ENCODE assay signal across 8 cellular contexts in the genomic region with DNA sequence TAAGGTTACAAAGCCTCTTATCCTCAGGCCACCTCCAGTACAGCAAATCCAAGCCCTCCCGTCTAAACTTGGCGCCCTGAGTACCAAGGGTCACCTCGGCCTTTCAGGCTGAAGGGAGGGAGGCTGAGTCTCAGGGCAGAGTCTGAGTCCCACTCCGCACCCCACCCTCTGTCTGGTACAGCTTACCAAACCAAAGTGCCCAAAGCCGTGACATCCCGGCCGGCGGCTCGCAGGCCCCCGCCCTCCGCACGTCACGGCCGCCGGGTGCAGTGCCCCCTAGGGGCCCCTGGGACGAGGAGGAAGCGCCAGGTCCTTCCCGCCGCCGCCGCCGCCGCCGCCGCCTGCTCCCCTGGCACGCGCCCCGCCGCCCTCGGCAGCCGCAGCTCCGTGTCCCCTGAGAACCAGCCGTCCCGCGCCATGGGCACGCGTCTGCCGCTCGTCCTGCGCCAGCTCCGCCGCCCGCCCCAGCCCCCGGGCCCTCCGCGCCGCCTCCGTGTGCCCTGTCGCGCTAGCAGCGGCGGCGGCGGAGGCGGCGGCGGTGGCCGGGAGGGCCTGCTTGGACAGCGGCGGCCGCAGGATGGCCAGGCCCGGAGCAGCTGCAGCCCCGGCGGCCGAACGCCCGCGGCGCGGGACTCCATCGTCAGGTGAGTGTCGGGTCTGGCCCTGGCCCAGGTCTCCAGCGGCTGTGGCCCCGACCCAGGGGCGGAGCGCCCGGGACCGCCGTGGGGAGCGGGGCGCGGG. TPM values are rescaled to one million over a fixed set of nuclear protein-coding genes. Genes with fewer than 3 reads are reported as not detected.
A peak's percentile ranks its signal among the peaks of the same experiment; 100 is the strongest.
DNase-seq lines count a peak whose midpoint lies in the region; ATAC-seq, FAIRE-seq and TF ChIP-seq lines count a peak whose summit lies in the region.

A gene (plus strand): TSS at position 297 of the 741 bp plus-strand sequence. CDS start 121 bp downstream, at position 418.

- H3K9me3 ChIP-seq in HepG2 (ENCODE audit: low read length) = no peaks in the 10 kb centered on the region

- H3K4me3 Mint-ChIP-seq in activated CD4-positive, alpha-beta T cell treated with anti-CD3 and anti-CD28 coated beads, Interleukin-2, amount 10 ng/mL, durations not matched to agents 24 days and 14 days = peak within 1 kb of the TSS; percentile 98
- H3K4me3 Mint-ChIP-seq in dendritic cell treated with granulocyte-macrophage colony-stimulating factor and Interleukin-4, amounts not matched to agents 40 ng/mL and 50 ng/mL, for 4 days = peak within 1 kb of the TSS; percentile 75

- H4K20me1 ChIP-seq in HepG2 (ENCODE audit: insufficient read depth, low read length) = peaks cover 8% of the 10 kb centered on the region; the same call in 1 of the 2 replicates

- H3K4me1 Mint-ChIP-seq in activated CD4-positive, alpha-beta T cell treated with anti-CD3 and anti-CD28 coated beads, Interleukin-2, amount 10 ng/mL, durations not matched to agents 24 days and 14 days = peaks cover 29% of the 10 kb centered on the region
- peaks cover 31% of the 10 kb centered on the region for H3K4me1 Mint-ChIP-seq in dendritic cell treated with granulocyte-macrophage colony-stimulating factor and Interleukin-4, amounts not matched to agents 40 ng/mL and 50 ng/mL, for 4 days (ENCODE audit: low read depth)

- H3K79me2 ChIP-seq in HepG2 (ENCODE audit: insufficient read depth, low read length) = peaks cover 40% of the 10 kb centered on the region

- TF ChIP-seq RAD21 in HepG2 (CRISPR knock-in tag; IDR thresholded peaks at IDR 0.05) = peak; percentile 66

- H3K36me3 Mint-ChIP-seq in activated CD4-positive, alpha-beta T cell treated with anti-CD3 and anti-CD28 coated beads, Interleukin-2, amount 10 ng/mL, durations not matched to agents 24 days and 14 days (ENCODE audit: low read depth) = peaks cover 15% of the 10 kb centered on the region
- H3K36me3 Mint-ChIP-seq in dendritic cell treated with granulocyte-macrophage colony-stimulating factor and Interleukin-4, amounts not matched to agents 40 ng/mL and 50 ng/mL, for 4 days (ENCODE audit: low read depth) = no peaks in the 10 kb centered on the region

- peak; percentile 85 for TF ChIP-seq CTCF in HepG2 (CRISPR knock-in tag; IDR thresholded peaks at IDR 0.05)

- DNase-seq in ACHN = peak; percentile 81
- peak; percentile 85 for DNase-seq in NCI-H226
- DNase-seq in activated CD4-positive, alpha-beta T cell treated with anti-CD3 and anti-CD28 coated beads, Interleukin-2, amount 10 ng/mL, durations not matched to agents 24 days and 14 days = peak; percentile 94
- DNase-seq in HepG2 (ENCODE audit: low spot score) = peak; percentile 73
- DNase-seq in stimulated activated CD4-positive, alpha-beta T cell treated with anti-CD3 and anti-CD28 coated beads, Interleukin-4, amount 100 ng/mL, for 1 hour = peak; percentile 80

- H3K9me3 Mint-ChIP-seq in activated CD4-positive, alpha-beta T cell treated with anti-CD3 and anti-CD28 coated beads, Interleukin-2, amount 10 ng/mL, durations not matched to agents 24 days and 14 days = no peaks in the 10 kb centered on the region
- H3K9me3 Mint-ChIP-seq in dendritic cell treated with granulocyte-macrophage colony-stimulating factor and Interleukin-4, amounts not matched to agents 40 ng/mL and 50 ng/mL, for 4 days = no peaks in the 10 kb centered on the region

- peak within 1 kb of the TSS; percentile 78 for H3K27ac ChIP-seq in HepG2 (ENCODE audit: extremely low read length, insufficient read depth, low read length)

- peak within 1 kb of the TSS; percentile 98 for H3K4me2 ChIP-seq in HepG2 (ENCODE audit: low read depth, low read length)

- no peaks in the 10 kb centered on the region; a peak in 1 of 5 replicates for H3K36me3 ChIP-seq in HepG2 (replicated peaks in 1 of 2; ENCODE audit: control insufficient read depth in 1 of 2, insufficient read depth in 2 of 2, low read length in 2 of 2)

- peak; percentile 48 to 56; a peak in 2 of 4 replicates for TF ChIP-seq POLR2A in HepG2 (IDR thresholded peaks at IDR 0.05; ENCODE audit: insufficient read depth in 1 of 2, low read depth in 2 of 2, low read length in 2 of 2)

- POLR2A ChIA-PET in HepG2 (lab: Yijun Ruan, JAX) = interaction anchor here (0.6 to 2.5 kb wide), 5 partner anchors 9 to 16 kb away, joined by 3 to 24 read pairs (median 4); no protein-coding TSS in a partner anchor

- 2% methylated on average over 7 of the region's 82 CpGs for WGBS in HepG2 (ENCODE audit: low lambda C conversion rate)

- TF ChIP-seq EP300 in HepG2 (IDR thresholded peaks at IDR 0.05; ENCODE audit: low read depth in 2 of 2, low read length in 2 of 2) (peak in 1 of 2 experiments; percentile 61; a peak in 1 of 4 replicates), HepG2 (CRISPR knock-in tag; IDR thresholded peaks at IDR 0.05; ENCODE audit: borderline replicate concordance) (0 out of 2 replicates have a peak, but pooled peaks have one; percentile 9)

- peak; percentile 85 for ATAC-seq in GM18511 (IDR thresholded peaks at IDR 0.05; ENCODE audit: unreplicated experiment)
- peak; percentile 68 for ATAC-seq in HG02981 (IDR thresholded peaks at IDR 0.05; ENCODE audit: unreplicated experiment)
- ATAC-seq in HepG2 = peak; percentile 71

- H3K27ac Mint-ChIP-seq in activated CD4-positive, alpha-beta T cell treated with anti-CD3 and anti-CD28 coated beads, Interleukin-2, amount 10 ng/mL, durations not matched to agents 24 days and 14 days = peak within 1 kb of the TSS; percentile 93
- peak within 1 kb of the TSS; percentile 72 for H3K27ac Mint-ChIP-seq in dendritic cell treated with granulocyte-macrophage colony-stimulating factor and Interleukin-4, amounts not matched to agents 40 ng/mL and 50 ng/mL, for 4 days

- CTCF ChIA-PET in HepG2 (lab: Yijun Ruan, JAX; ENCODE audit: low intra/inter-chr PET ratio, low total read pairs) = no interaction called here

- H3K27me3 Mint-ChIP-seq in activated CD4-positive, alpha-beta T cell treated with anti-CD3 and anti-CD28 coated beads, Interleukin-2, amount 10 ng/mL, durations not matched to agents 24 days and 14 days = peaks cover 10% of the 10 kb centered on the region
- peaks cover 25% of the 10 kb centered on the region for H3K27me3 Mint-ChIP-seq in dendritic cell treated with granulocyte-macrophage colony-stimulating factor and Interleukin-4, amounts not matched to agents 40 ng/mL and 50 ng/mL, for 4 days

- H3K4me1 ChIP-seq in HepG2 (ENCODE audit: insufficient read depth, low read length) = peaks cover 23% of the 10 kb centered on the region

- in situ Hi-C loops in ACHN (cut with HindIII; ENCODE audit: low pct_ligation_motif_present, low pct_unique_long_range_greater_than_20kb, low sequenced_read_pairs) = no loop called here
- in situ Hi-C loops in HepG2 (cut with HindIII; ENCODE audit: extremely low pct_ligation_motif_present, low pct_unique_long_range_greater_than_20kb) = no loop called here

- H3K4me3 ChIP-seq in HepG2 (replicated peaks in 1 of 3; ENCODE audit: insufficient read depth in 1 of 3, low read depth in 2 of 3, low read length in 3 of 3) = peak within 1 kb of the TSS; percentile 72 to 90 (median 87)

- H3K27me3 ChIP-seq in HepG2 (ENCODE audit: control insufficient read depth in 1 of 2, insufficient read depth in 2 of 2, low read length in 2 of 2) = no peaks in the 10 kb centered on the region; a peak in 1 of 5 replicates

- BruUV-seq in HepG2 (replicated peaks; lab: Mats Ljungman, UMichigan) = no TSS peak

- peak within 1 kb of the TSS; percentile 85 for H3K9ac ChIP-seq in HepG2 (ENCODE audit: insufficient read depth, low read depth, low read length)

- intact Hi-C loops in activated CD4-positive, alpha-beta T cell treated with anti-CD3 and anti-CD28 coated beads, Interleukin-2, amount 10 ng/mL, durations not matched to agents 24 days and 14 days (cut with micrococcal nuclease) = loop anchor here (1.0 to 5.0 kb wide), 5 partner anchors 48 to 1118 kb away; a partner anchor contains a TSS
- intact Hi-C loops in dendritic cell treated with granulocyte-macrophage colony-stimulating factor and Interleukin-4, amounts not matched to agents 40 ng/mL and 50 ng/mL, for 4 days (cut with micrococcal nuclease) = no loop called here
- intact Hi-C loops in HepG2 (cut with micrococcal nuclease; ENCODE audit: unreplicated experiment) = loop anchor here (1.0 kb wide), 2 partner anchors 13 to 48 kb away; no protein-coding TSS in a partner anchor

- peak; percentile 40 for FAIRE-seq in HepG2 (lab: Jason Lieb, UNC)

- peak within 1 kb of the TSS; percentile 72 for H2AFZ ChIP-seq in HepG2 (ENCODE audit: low read length)

TF ChIP-seq in HepG2, 621 proteins besides CTCF, POLR2A, EP300 and RAD21 (continues in another document):
- TF ChIP-seq ZNF790 (CRISPR knock-in tag; IDR thresholded peaks at IDR 0.05; ENCODE audit: borderline replicate concordance) (no peak), GATAD2A (CRISPR knock-in tag; IDR thresholded peaks at IDR 0.05) (peak; percentile 20; the same call in 1 of the 2 replicates)

RNA-seq across cellular contexts. Expression of the gene that starts here (rescaled TPM):
- total RNA-seq in activated CD4-positive, alpha-beta T cell treated with anti-CD3 and anti-CD28 coated beads, Interleukin-2, amount 10 ng/mL, durations not matched to agents 24 days and 14 days = 136 and 137 TPM in 2 replicates
- total RNA-seq in HepG2 (2016; rRNA removed; fragmentation: Illumina TruSeq; extraction: Trizol) = 39.6 and 51.1 TPM in 2 replicates
- 27.5 and 29.9 TPM in 2 replicates for total RNA-seq in HepG2 (2016; cell fraction: cytosol; rRNA removed; fragmentation: Illumina TruSeq; extraction: Trizol; ENCODE audit: low read depth)
- total RNA-seq in HepG2 (2016; cell fraction: insoluble cytoplasmic fraction; rRNA removed; fragmentation: Illumina TruSeq; extraction: Trizol) = 42.1 and 44.4 TPM in 2 replicates
- 32.8 and 39.3 TPM in 2 replicates for total RNA-seq in HepG2 (2016; cell fraction: membrane; rRNA removed; fragmentation: Illumina TruSeq; extraction: Trizol)
- total RNA-seq in HepG2 (2016; cell fraction: nucleus; rRNA removed; fragmentation: Illumina TruSeq; extraction: Trizol) = 42.6 and 54.0 TPM in 2 replicates
- 24.0 and 26.4 TPM in 2 replicates for polyA plus RNA-seq in HepG2 (2011; rRNA removed)
- 18.3 and 23.7 TPM in 2 replicates for polyA plus RNA-seq in HepG2 (2011; cell fraction: cytosol; rRNA removed)
- polyA plus RNA-seq in HepG2 (2011; cell fraction: nucleus; rRNA removed) = 27.9 and 29.0 TPM in 2 replicates
- 35.8 and 52.4 TPM in 2 replicates for polyA plus RNA-seq in HepG2 (2012)
- polyA plus RNA-seq in HepG2 (2016; cell fraction: cytosol; fragmentation: Illumina TruSeq; extraction: Trizol; ENCODE audit: low read depth) = 35.5 and 38.1 TPM in 2 replicates
- 48.1 and 53.8 TPM in 2 replicates for polyA plus RNA-seq in HepG2 (2016; cell fraction: insoluble cytoplasmic fraction; fragmentation: Illumina TruSeq; extraction: Trizol; ENCODE audit: low read depth)
- 34.4 and 35.3 TPM in 2 replicates for polyA plus RNA-seq in HepG2 (2016; cell fraction: membrane; fragmentation: Illumina TruSeq; extraction: Trizol; ENCODE audit: low read depth)
- 40.0 and 44.5 TPM in 2 replicates for polyA plus RNA-seq in HepG2 (2016; cell fraction: nucleus; fragmentation: Illumina TruSeq; extraction: Trizol; ENCODE audit: insufficient read depth, low read depth)
- polyA minus RNA-seq in HepG2 (2011; rRNA and poly(A)+ RNA removed; ENCODE audit: low replicate concordance) = 26.6 and 26.8 TPM in 2 replicates
- 29.7 and 30.9 TPM in 2 replicates for polyA minus RNA-seq in HepG2 (2011; cell fraction: cytosol; rRNA and poly(A)+ RNA removed)
- 73.1 and 90.8 TPM in 2 replicates for polyA minus RNA-seq in HepG2 (2011; cell fraction: nucleus; rRNA and poly(A)+ RNA removed)

Comparison
In these comparisons a context has a peak if more than half of its experiments do, and no peak if none do; other contexts are left out.
1. Peak in every context shown above with its lines: DNase-seq, ATAC-seq, H3K4me3 ChIP-seq and H3K27ac ChIP-seq.